ENCODE assay signal across 19 cellular contexts in genomic region chr7:46170021-46170420, GRCh38.
DNase-seq lines count a peak whose midpoint lies in the region; ATAC-seq and TF ChIP-seq lines count a peak whose summit lies in the region.
"Had no signal": no experiment of that assay in that cellular context is flagged by ENCODE, and none has a peak within 500 bp of the region (broad histone marks: within the 10 kb centered on the region; RNA-seq: fewer than 3 reads in every experiment).

No MANE protein-coding gene starts in this region.

- no peak overlapping the region for H3K9ac ChIP-seq in GM23248
- H3K9ac ChIP-seq in mesenchymal stem cell (ENCODE audit: low read length) = no peak overlapping the region
- no peak overlapping the region for H3K9ac ChIP-seq in trophoblast cell (ENCODE audit: low read length)
- H3K9ac ChIP-seq: BLaER1 had no signal

- H2BK120ac ChIP-seq in mesenchymal stem cell (ENCODE audit: low read depth, low read length) (no peak overlapping the region), trophoblast cell (ENCODE audit: insufficient read depth, low read length, poor library complexity) (no peak overlapping the region)

- in situ Hi-C loops in GM23248 (cut with MboI) = no loop called here

- DNase-seq in GM23248 (no peak), chondrocyte (ENCODE audit: low spot score) (no peak), mesenchymal stem cell (no peak), trophoblast cell (no peak), NCI-H446 (lab: John Stamatoyannopoulos, UW) (no peak), NCI-H1092 (lab: John Stamatoyannopoulos, UW) (no peak), ascending aorta (ENCODE audit: low spot score in 2 of 2) (no peak)
- DNase-seq: 8988T; CD4-positive, alpha-beta memory T cell; DMS153; DMS79; GDM1; GOT3; H7 had no signal

- 89 to 94% methylated on average over 6 of the region's 6 CpGs for WGBS in GM23248 (ENCODE audit: low coverage in 1 of 2, low lambda C conversion rate in 2 of 2, missing lambda C conversion rate in 2 of 2), 2 experiments
- 82% methylated on average over 4 of the region's 6 CpGs for WGBS in mesenchymal stem cell
- no CpG with 5 or more reads among the region's 6 CpGs for WGBS in trophoblast cell (ENCODE audit: extremely low coverage, insufficient coverage, insufficient read length)

- no peaks in the 10 kb centered on the region for H3K9me3 ChIP-seq in GM23248 (ENCODE audit: low read depth)
- no peaks in the 10 kb centered on the region for H3K9me3 ChIP-seq in mesenchymal stem cell (ENCODE audit: control insufficient read depth, low read length)
- H3K9me3 ChIP-seq in trophoblast cell (ENCODE audit: insufficient read depth, low read depth, low read length) = no peaks in the 10 kb centered on the region
- no peaks in the 10 kb centered on the region for H3K9me3 ChIP-seq in ascending aorta
- H3K9me3 ChIP-seq: BLaER1 had no signal

- H3K36me3 ChIP-seq in GM23248 (ENCODE audit: low read depth) (no peaks in the 10 kb centered on the region), mesenchymal stem cell (ENCODE audit: control insufficient read depth in 1 of 2, insufficient read depth in 2 of 2, low read depth in 1 of 2, low read length in 2 of 2) (no peaks in the 10 kb centered on the region), trophoblast cell (ENCODE audit: control insufficient read depth in 1 of 2, insufficient read depth in 2 of 2, low read length in 2 of 2) (no peaks in the 10 kb centered on the region), ascending aorta (no peaks in the 10 kb centered on the region)
- H3K36me3 ChIP-seq: BLaER1 had no signal

- H2AFZ ChIP-seq in GM23248 (no peak overlapping the region), mesenchymal stem cell (ENCODE audit: low read depth, low read length) (no peak overlapping the region), trophoblast cell (ENCODE audit: insufficient read depth, low read length, poor library complexity) (no peak overlapping the region)

- H3K4me2 ChIP-seq in GM23248 (ENCODE audit: unreplicated experiment) (peak overlapping the region; percentile 3), mesenchymal stem cell (ENCODE audit: low read length, poor library complexity, severe bottlenecking) (no peak overlapping the region), trophoblast cell (ENCODE audit: low read length) (no peak overlapping the region)
- H3K4me2 ChIP-seq: BLaER1 had no signal

- H4K12ac ChIP-seq in trophoblast cell (ENCODE audit: low read depth, low read length) = no peak overlapping the region

- H3K23ac ChIP-seq in mesenchymal stem cell (ENCODE audit: low read length in 2 of 2) = no peak overlapping the region
- H3K23ac ChIP-seq in trophoblast cell (ENCODE audit: low read length) = no peak overlapping the region

- H3K36me3 Mint-ChIP-seq in chondrocyte (ENCODE audit: low read depth) = no peaks in the 10 kb centered on the region
- H3K36me3 Mint-ChIP-seq: CD14-positive monocyte; CD4-positive, alpha-beta memory T cell had no signal

- peaks cover 37% of the 10 kb centered on the region for H3K4me1 ChIP-seq in GM23248 (ENCODE audit: insufficient read depth)
- peaks cover 6% of the 10 kb centered on the region for H3K4me1 ChIP-seq in mesenchymal stem cell (ENCODE audit: control insufficient read depth, insufficient read depth, low read depth, low read length)
- H3K4me1 ChIP-seq in trophoblast cell (ENCODE audit: control insufficient read depth in 1 of 2, insufficient read depth in 2 of 2, low read length in 2 of 2) = peaks cover 2 to 6% of the 10 kb centered on the region in 2 experiments
- H3K4me1 ChIP-seq in ascending aorta = no peaks in the 10 kb centered on the region

- H3K14ac ChIP-seq in mesenchymal stem cell (ENCODE audit: low read length in 2 of 2) (no peak overlapping the region), trophoblast cell (ENCODE audit: low read length) (no peak overlapping the region)

- ATAC-seq in HG03196 (IDR thresholded peaks at IDR 0.05; ENCODE audit: unreplicated experiment) = no peak
- ATAC-seq: HCT116 had no signal

- H3K27me3 ChIP-seq in GM23248 (replicated peaks; ENCODE audit: insufficient read depth) (no peaks in the 10 kb centered on the region), mesenchymal stem cell (ENCODE audit: control insufficient read depth in 1 of 2, insufficient read depth in 1 of 2, low read length in 2 of 2) (no peaks in the 10 kb centered on the region), trophoblast cell (ENCODE audit: insufficient read depth, low read length) (no peaks in the 10 kb centered on the region), ascending aorta (no peaks in the 10 kb centered on the region)
- H3K27me3 ChIP-seq: BLaER1 had no signal

- H3K79me1 ChIP-seq in mesenchymal stem cell (replicated peaks; ENCODE audit: low read length, poor library complexity, severe bottlenecking) (no peaks in the 10 kb centered on the region), trophoblast cell (ENCODE audit: low read length) (peaks cover 3% of the 10 kb centered on the region)

- H3K9me2 ChIP-seq in GM23248 (ENCODE audit: insufficient read depth) = no peaks in the 10 kb centered on the region

- peaks cover 55% of the 10 kb centered on the region for H3K4me1 Mint-ChIP-seq in chondrocyte (ENCODE audit: low read depth)
- H3K4me1 Mint-ChIP-seq: CD14-positive monocyte; CD4-positive, alpha-beta memory T cell had no signal

- H2BK12ac ChIP-seq in mesenchymal stem cell (ENCODE audit: low read length in 2 of 2) (no peak overlapping the region), trophoblast cell (ENCODE audit: low read length) (peak overlapping the region; percentile 70)

- H3K27ac ChIP-seq in GM23248 (no peak overlapping the region; the same call in 1 of the 2 replicates), mesenchymal stem cell (ENCODE audit: low read length, poor library complexity, severe bottlenecking) (no peak overlapping the region), trophoblast cell (ENCODE audit: low read depth, low read length) (no peak overlapping the region), ascending aorta (no peak overlapping the region)
- H3K27ac ChIP-seq: BLaER1 had no signal

- peak overlapping the region; percentile 60 for H3K27ac Mint-ChIP-seq in chondrocyte (ENCODE audit: unreplicated experiment)
- H3K27ac Mint-ChIP-seq: CD14-positive monocyte; CD4-positive, alpha-beta memory T cell had no signal

- H3F3A ChIP-seq in GM23248 (ENCODE audit: insufficient read depth) = peaks cover 26% of the 10 kb centered on the region

- no peak overlapping the region for H3K4me3 ChIP-seq in GM23248
- H3K4me3 ChIP-seq in mesenchymal stem cell (ENCODE audit: insufficient read depth in 1 of 2, low read depth in 1 of 2, low read length in 2 of 2) = no peak overlapping the region
- no peak overlapping the region for H3K4me3 ChIP-seq in trophoblast cell (ENCODE audit: low read depth, low read length)
- H3K4me3 ChIP-seq in ascending aorta = no peak overlapping the region
- H3K4me3 ChIP-seq: BLaER1 had no signal

- H2AK5ac ChIP-seq in mesenchymal stem cell (ENCODE audit: low read length, severe bottlenecking) = no peak overlapping the region
- peak overlapping the region; percentile 30 for H2AK5ac ChIP-seq in trophoblast cell (ENCODE audit: low read length)

- no peak overlapping the region for H3K18ac ChIP-seq in mesenchymal stem cell (ENCODE audit: low read depth in 1 of 2, low read length in 2 of 2)
- H3K18ac ChIP-seq in trophoblast cell (ENCODE audit: low read length) = no peak overlapping the region

- no peaks in the 10 kb centered on the region for H4K20me1 ChIP-seq in GM23248 (ENCODE audit: insufficient read depth)
- H4K20me1 ChIP-seq: BLaER1 had no signal

- peaks cover 5% of the 10 kb centered on the region for H3K9me3 Mint-ChIP-seq in chondrocyte (ENCODE audit: low read depth)
- H3K9me3 Mint-ChIP-seq: HFFc6 had no signal

- H3K4me3 Mint-ChIP-seq in chondrocyte (ENCODE audit: unreplicated experiment) = no peak overlapping the region
- H3K4me3 Mint-ChIP-seq: CD14-positive monocyte; CD4-positive, alpha-beta memory T cell; HFFc6 had no signal

- intact Hi-C loops in ascending aorta (cut with DNase I) = no loop called here

- no peaks in the 10 kb centered on the region for H3K27me3 Mint-ChIP-seq in chondrocyte (ENCODE audit: low read depth)
- H3K27me3 Mint-ChIP-seq: CD4-positive, alpha-beta memory T cell had no signal

- H2BK15ac ChIP-seq in mesenchymal stem cell (ENCODE audit: low read depth, poor library complexity, severe bottlenecking) = peak overlapping the region; percentile 13

- no peaks in the 10 kb centered on the region for H3K79me2 ChIP-seq in GM23248 (ENCODE audit: insufficient read depth)
- H3K79me2 ChIP-seq in trophoblast cell (ENCODE audit: control insufficient read depth, insufficient read depth, low read length, poor library complexity) = peaks cover 2% of the 10 kb centered on the region

- H2BK5ac ChIP-seq in mesenchymal stem cell (ENCODE audit: low read depth, low read length, poor library complexity, severe bottlenecking) (no peak overlapping the region), trophoblast cell (ENCODE audit: low read depth, low read length, poor library complexity) (no peak overlapping the region)

- H4K8ac ChIP-seq in mesenchymal stem cell (ENCODE audit: low read length) (no peak overlapping the region), trophoblast cell (ENCODE audit: low read depth, low read length) (no peak overlapping the region)

- H4K91ac ChIP-seq in mesenchymal stem cell (ENCODE audit: low read length) = no peak overlapping the region
- no peak overlapping the region for H4K91ac ChIP-seq in trophoblast cell (ENCODE audit: low read depth, low read length)

- H3K4ac ChIP-seq in mesenchymal stem cell (ENCODE audit: low read depth in 1 of 2, low read length in 2 of 2) = no peak overlapping the region
- H3K4ac ChIP-seq in trophoblast cell (ENCODE audit: low read depth, low read length) = no peak overlapping the region

- no peak for TF ChIP-seq CTCF in chondrocyte (IDR thresholded peaks at IDR 0.05)
- TF ChIP-seq CTCF in ascending aorta (IDR thresholded peaks at IDR 0.05) = no peak
